In the genomic region with DNA sequence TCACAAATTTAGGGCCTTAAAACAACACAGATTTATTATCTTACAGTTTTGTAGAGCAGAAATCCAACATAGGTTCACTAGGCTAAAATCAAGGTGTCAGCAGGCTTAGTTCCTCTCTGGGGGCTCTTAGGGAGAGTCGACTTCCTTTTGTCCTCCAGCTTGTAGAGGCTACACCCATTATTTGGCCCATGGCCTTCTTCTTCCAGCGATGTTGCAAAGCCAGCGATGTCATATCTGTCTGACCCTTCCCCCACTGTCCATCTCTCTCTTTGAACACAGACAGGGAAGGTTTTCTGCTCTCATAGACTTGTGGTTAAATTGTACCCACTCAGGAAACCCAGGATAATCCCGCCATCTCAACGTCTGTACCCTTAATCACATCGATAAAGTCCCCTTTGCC, we compare ENCODE assay signal across 1 cellular context.
TF ChIP-seq lines count a peak whose summit lies in the region.

No MANE protein-coding gene starts in this region.

TF ChIP-seq in HepG2, 621 proteins besides CTCF, POLR2A, EP300 and RAD21:
- TF ChIP-seq, protein P1, sequence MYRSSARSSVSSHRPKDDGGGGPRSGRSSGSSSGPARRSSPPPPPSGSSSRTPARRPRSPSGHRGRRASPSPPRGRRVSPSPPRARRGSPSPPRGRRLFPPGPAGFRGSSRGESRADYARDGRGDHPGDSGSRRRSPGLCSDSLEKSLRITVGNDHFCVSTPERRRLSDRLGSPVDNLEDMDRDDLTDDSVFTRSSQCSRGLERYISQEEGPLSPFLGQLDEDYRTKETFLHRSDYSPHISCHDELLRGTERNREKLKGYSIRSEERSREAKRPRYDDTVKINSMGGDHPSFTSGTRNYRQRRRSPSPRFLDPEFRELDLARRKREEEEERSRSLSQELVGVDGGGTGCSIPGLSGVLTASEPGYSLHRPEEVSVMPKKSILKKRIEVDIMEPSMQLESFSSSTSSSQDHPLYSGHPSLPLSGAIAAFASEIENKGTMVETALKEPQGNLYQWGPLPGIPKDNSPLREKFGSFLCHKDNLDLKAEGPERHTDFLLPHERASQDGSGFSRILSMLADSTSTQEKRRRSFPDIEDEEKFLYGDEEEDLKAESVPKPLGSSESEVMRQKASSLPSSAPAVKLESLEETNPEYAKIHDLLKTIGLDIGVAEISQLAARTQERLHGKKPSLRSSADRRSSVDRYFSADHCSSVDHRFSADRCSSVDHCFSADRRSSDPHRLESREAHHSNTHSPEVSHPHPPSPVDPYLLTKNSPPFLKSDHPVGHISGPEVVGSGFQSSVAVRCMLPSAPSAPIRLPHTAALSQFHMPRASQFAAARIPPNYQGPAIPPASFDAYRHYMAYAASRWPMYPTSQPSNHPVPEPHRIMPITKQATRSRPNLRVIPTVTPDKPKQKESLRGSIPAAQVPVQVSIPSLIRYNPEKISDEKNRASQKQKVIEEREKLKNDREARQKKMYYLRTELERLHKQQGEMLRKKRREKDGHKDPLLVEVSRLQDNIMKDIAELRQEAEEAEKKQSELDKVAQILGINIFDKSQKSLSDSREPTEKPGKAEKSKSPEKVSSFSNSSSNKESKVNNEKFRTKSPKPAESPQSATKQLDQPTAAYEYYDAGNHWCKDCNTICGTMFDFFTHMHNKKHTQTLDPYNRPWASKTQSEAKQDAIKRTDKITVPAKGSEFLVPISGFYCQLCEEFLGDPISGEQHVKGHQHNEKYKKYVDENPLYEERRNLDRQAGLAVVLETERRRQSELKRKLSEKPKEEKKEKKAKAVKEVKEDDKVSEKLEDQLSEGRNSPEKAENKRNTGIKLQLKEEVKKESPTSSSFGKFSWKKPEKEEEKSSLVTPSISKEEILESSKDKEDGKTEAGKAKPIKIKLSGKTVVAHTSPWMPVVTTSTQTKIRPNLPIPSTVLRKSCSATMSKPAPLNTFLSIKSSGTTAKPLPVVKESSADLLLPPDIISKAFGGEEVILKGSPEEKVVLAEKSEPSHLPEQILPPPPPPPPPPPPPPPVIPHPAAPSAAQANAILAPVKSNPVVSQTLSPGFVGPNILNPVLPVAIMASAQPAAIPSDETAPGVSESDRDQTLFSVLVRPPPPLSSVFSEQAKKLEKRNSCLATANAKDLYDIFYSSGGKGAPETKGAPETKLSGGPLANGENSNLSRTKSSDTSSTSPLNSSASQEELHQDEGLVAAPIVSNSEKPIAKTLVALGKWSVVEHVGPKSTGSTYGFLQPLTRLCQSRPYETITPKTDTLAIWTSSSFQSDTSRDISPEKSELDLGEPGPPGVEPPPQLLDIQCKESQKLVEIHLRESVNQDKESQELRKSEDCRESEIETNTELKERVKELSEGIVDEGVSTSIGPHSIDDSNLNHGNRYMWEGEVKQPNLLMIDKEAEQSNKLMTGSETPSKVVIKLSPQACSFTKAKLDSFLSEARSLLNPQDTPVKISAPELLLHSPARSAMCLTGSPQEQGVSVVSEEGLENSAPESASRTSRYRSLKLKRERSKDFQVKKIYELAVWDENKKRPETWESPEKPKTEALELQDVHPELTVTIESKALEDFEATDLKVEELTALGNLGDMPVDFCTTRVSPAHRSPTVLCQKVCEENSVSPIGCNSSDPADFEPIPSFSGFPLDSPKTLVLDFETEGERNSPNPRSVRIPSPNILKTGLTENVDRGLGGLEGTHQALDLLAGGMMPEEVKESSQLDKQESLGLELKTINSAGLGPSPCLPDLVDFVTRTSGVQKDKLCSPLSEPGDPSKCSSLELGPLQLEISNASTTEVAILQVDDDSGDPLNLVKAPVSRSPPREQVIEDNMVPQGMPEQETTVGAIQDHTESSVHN (CRISPR knock-in tag; IDR thresholded peaks at IDR 0.05) = no peak
- TF ChIP-seq ZNF530 (CRISPR knock-in tag; IDR thresholded peaks at IDR 0.05; ENCODE audit: low read depth) (no peak), PREB (CRISPR knock-in tag; IDR thresholded peaks at IDR 0.05) (no peak), ZBTB20 (CRISPR knock-in tag; IDR thresholded peaks at IDR 0.05; ENCODE audit: borderline replicate concordance, low read depth) (no peak), CREB1 (IDR thresholded peaks at IDR 0.05) (no peak), CREB1 (CRISPR knock-in tag; IDR thresholded peaks at IDR 0.05) (no peak)
